In the genomic region with DNA sequence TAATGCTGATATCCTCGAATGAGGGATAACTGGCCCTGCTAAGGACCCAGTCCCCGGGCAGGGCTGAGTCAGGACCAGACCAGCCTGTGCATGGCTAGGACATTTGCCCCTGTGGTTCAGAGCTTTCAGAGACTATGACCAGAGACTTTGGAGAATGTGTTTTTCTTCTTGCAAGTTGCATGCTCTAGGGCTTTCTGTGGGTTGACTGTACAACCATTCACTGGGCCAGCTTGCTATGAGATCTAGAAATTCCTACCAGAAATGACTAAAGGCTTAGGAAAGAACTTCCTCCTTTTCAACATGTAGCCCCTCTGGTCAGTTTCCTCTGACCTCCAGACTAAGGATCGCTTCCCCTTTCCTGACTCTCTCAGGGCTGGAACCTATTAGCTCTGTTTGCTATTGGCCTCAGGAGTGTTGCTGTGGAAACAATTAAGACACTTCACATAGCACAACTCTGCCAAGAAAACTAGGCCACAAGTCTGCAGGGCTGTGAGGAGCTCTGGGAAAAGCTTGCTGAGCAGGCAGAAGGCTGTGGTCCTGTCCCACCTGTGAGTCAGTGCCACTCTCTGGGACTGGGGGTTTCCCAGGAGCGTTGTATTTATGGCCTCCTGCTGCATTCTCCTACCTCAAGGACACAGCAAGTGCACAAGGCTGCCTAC, we compare ENCODE assay signal across 8 cellular contexts. TPM values are rescaled to one million over a fixed set of nuclear protein-coding genes. Genes with fewer than 3 reads are reported as not detected.
DNase-seq lines count a peak whose midpoint lies in the region; ATAC-seq and TF ChIP-seq lines count a peak whose summit lies in the region.

No MANE protein-coding gene starts in this region.

- H3K4me1 ChIP-seq in adipocyte (ENCODE audit: control insufficient read depth, insufficient read depth, low read length) (peaks cover 70% of the 10 kb centered on the region), neural progenitor cell (peaks cover 17% of the 10 kb centered on the region)
- no peaks in the 10 kb centered on the region for H3K4me1 ChIP-seq in CD8-positive, alpha-beta memory T cell (ENCODE audit: insufficient read depth, low read length)

- H2AFZ ChIP-seq in neural progenitor cell (replicated peaks): no peak overlapping the region

- H3K36me3 Mint-ChIP-seq in CD8-positive, alpha-beta memory T cell: peaks cover 9 to 82% (median 26%) of the 10 kb centered on the region in 3 donors
- peaks cover 7% of the 10 kb centered on the region for H3K36me3 Mint-ChIP-seq in neural progenitor cell

- no peaks in the 10 kb centered on the region for H3K9me3 ChIP-seq in adipocyte (ENCODE audit: control insufficient read depth, low read length)
- H3K9me3 ChIP-seq in CD8-positive, alpha-beta memory T cell (ENCODE audit: low read length): no peaks in the 10 kb centered on the region
- H3K9me3 ChIP-seq in neural progenitor cell (ENCODE audit: low read depth): no peaks in the 10 kb centered on the region

- H3K27ac Mint-ChIP-seq in CD8-positive, alpha-beta memory T cell: peak overlapping the region in 1 of 8 donors; percentile 62
- H3K27ac Mint-ChIP-seq in neural progenitor cell: no peak overlapping the region

- H4K20me1 ChIP-seq in neural progenitor cell (ENCODE audit: low read depth): peaks cover 36% of the 10 kb centered on the region

- H3K36me3 ChIP-seq in adipocyte (ENCODE audit: control insufficient read depth, insufficient read depth, low read length, severe bottlenecking): peaks cover 33% of the 10 kb centered on the region
- H3K36me3 ChIP-seq in CD8-positive, alpha-beta memory T cell (ENCODE audit: insufficient read depth, low read length): peaks cover 80% of the 10 kb centered on the region
- H3K36me3 ChIP-seq in neural progenitor cell: no peaks in the 10 kb centered on the region

- H3K79me2 ChIP-seq in neural progenitor cell (ENCODE audit: low read depth): peaks cover 8% of the 10 kb centered on the region

- ATAC-seq in left cardiac atrium (peak; percentile 58 to 70), GM18520 (IDR thresholded peaks at IDR 0.05; ENCODE audit: unreplicated experiment) (no peak)

- H3K9me3 Mint-ChIP-seq in CD8-positive, alpha-beta memory T cell: no peaks in the 10 kb centered on the region
- H3K9me3 Mint-ChIP-seq in neural progenitor cell: no peaks in the 10 kb centered on the region

- TF ChIP-seq CTCF in HFF-Myc (IDR thresholded peaks at IDR 0.05; ENCODE audit: low read depth, low read length, missing control alignments): no peak
- no peak for TF ChIP-seq CTCF in neural progenitor cell (IDR thresholded peaks at IDR 0.05)

- no peaks in the 10 kb centered on the region for H3K27me3 Mint-ChIP-seq in CD8-positive, alpha-beta memory T cell
- H3K27me3 Mint-ChIP-seq in neural progenitor cell (ENCODE audit: insufficient read depth, low read depth): peaks cover 2% of the 10 kb centered on the region

- intact Hi-C loops in left cardiac atrium (cut with DNase I): no loop called here

- no peak overlapping the region for H3K4me2 ChIP-seq in neural progenitor cell

- H3K9ac ChIP-seq in adipocyte (ENCODE audit: low read length): peak overlapping the region; percentile 64
- no peak overlapping the region for H3K9ac ChIP-seq in neural progenitor cell

- H3F3A ChIP-seq in neural progenitor cell (ENCODE audit: low read depth): no peaks in the 10 kb centered on the region

- no peak overlapping the region for H3K27ac ChIP-seq in CD8-positive, alpha-beta memory T cell (ENCODE audit: low read depth, low read length)
- H3K27ac ChIP-seq in neural progenitor cell: no peak overlapping the region

- H3K4me1 Mint-ChIP-seq in CD8-positive, alpha-beta memory T cell: peaks cover 0 to 18% (median 6%) of the 10 kb centered on the region in 3 donors
- peaks cover 16% of the 10 kb centered on the region for H3K4me1 Mint-ChIP-seq in neural progenitor cell

- POLR2A ChIA-PET in CD8-positive, alpha-beta memory T cell (lab: Charles Lee): no interaction called here
- POLR2A ChIA-PET in HEK293T (lab: Yijun Ruan, JAX): no interaction called here

- H3K4me3 Mint-ChIP-seq in CD8-positive, alpha-beta memory T cell: no peak overlapping the region
- H3K4me3 Mint-ChIP-seq in neural progenitor cell: no peak overlapping the region

- DNase-seq in HFF-Myc (ENCODE audit: extremely low read depth, low read depth) (peak; percentile 82), adipocyte (ENCODE audit: low read depth) (peak; percentile 94), left cardiac atrium (peak; percentile 54), skeletal muscle cell (ENCODE audit: low read depth) (peak; percentile 82), HEK293T (ENCODE audit: extremely low spot score) (no peak), neural progenitor cell (ENCODE audit: low spot score) (no peak)
- DNase-seq in CD8-positive, alpha-beta memory T cell: no peak

- CTCF ChIA-PET in CD8-positive, alpha-beta memory T cell (lab: Charles Lee): no interaction called here
- CTCF ChIA-PET in HEK293T (lab: Yijun Ruan, JAX): no interaction called here

- no peak overlapping the region for H3K4me3 ChIP-seq in HFF-Myc (replicated peaks; ENCODE audit: low read depth, low read length)
- peak overlapping the region; percentile 40 for H3K4me3 ChIP-seq in adipocyte (ENCODE audit: low read length)
- H3K4me3 ChIP-seq in skeletal muscle cell (ENCODE audit: low read depth, low read length): no peak overlapping the region
- H3K4me3 ChIP-seq in CD8-positive, alpha-beta memory T cell (ENCODE audit: low read length): no peak overlapping the region
- no peak overlapping the region for H3K4me3 ChIP-seq in neural progenitor cell

- no peaks in the 10 kb centered on the region for H3K27me3 ChIP-seq in adipocyte (replicated peaks; ENCODE audit: control insufficient read depth, insufficient read depth, low read length)
- no peaks in the 10 kb centered on the region for H3K27me3 ChIP-seq in CD8-positive, alpha-beta memory T cell (ENCODE audit: insufficient read depth, low read length, poor library complexity, severe bottlenecking)
- H3K27me3 ChIP-seq in neural progenitor cell: no peaks in the 10 kb centered on the region

TF ChIP-seq in HEK293T, 16 proteins besides CTCF, POLR2A, EP300 and RAD21:
- TF ChIP-seq FOXK2 (IDR thresholded peaks at IDR 0.05) (no peak), CTBP1 (IDR thresholded peaks at IDR 0.05; ENCODE audit: borderline replicate concordance) (no peak), LEF1 (IDR thresholded peaks at IDR 0.05; ENCODE audit: borderline replicate concordance) (no peak), FOXA1 (IDR thresholded peaks at IDR 0.05) (no peak), TARDBP (IDR thresholded peaks at IDR 0.05) (no peak), HDGF (IDR thresholded peaks at IDR 0.05; ENCODE audit: borderline replicate concordance) (no peak), FOXM1 (IDR thresholded peaks at IDR 0.05; ENCODE audit: borderline replicate concordance) (no peak), PKNOX1 (IDR thresholded peaks at IDR 0.05) (no peak), BHLHE40 (IDR thresholded peaks at IDR 0.05; ENCODE audit: borderline replicate concordance) (no peak), ZNF384 (IDR thresholded peaks at IDR 0.05) (no peak), NFRKB (IDR thresholded peaks at IDR 0.05) (no peak), SP1 (IDR thresholded peaks at IDR 0.05) (no peak), L3MBTL2 (conservative IDR thresholded peaks at IDR 0.05) (no peak), ELF4 (IDR thresholded peaks at IDR 0.05) (no peak), SUZ12 (IDR thresholded peaks at IDR 0.05) (no peak), ARNT (IDR thresholded peaks at IDR 0.05) (no peak)
TF ChIP-seq in HEK293T: peak in this region for 0.

RNA-seq across cellular contexts. Expression of gene CRY2, which starts 10.7 kb away (rescaled TPM):
- total RNA-seq in left cardiac atrium: 10 to 100 TPM; 59.2 to 62.9 TPM
- total RNA-seq in CD8-positive, alpha-beta memory T cell: 10 to 100 TPM; 16.6 to 17.8 TPM
- polyA plus RNA-seq in CD8-positive, alpha-beta memory T cell: 27.1 TPM
- 15.8 and 18.7 TPM in 2 replicates for total RNA-seq in neural progenitor cell (ENCODE audit: low replicate concordance)

RNA-seq across cellular contexts. Expression of gene MAPK8IP1, which starts 27.5 kb away (rescaled TPM):
- 1 to 10 TPM; 5.0 to 6.9 TPM for total RNA-seq in left cardiac atrium
- 1 to 10 TPM in 1 of 2 experiments, under 1 TPM in 1; 0.98 to 1.1 TPM for total RNA-seq in CD8-positive, alpha-beta memory T cell
- polyA plus RNA-seq in CD8-positive, alpha-beta memory T cell: 0.23 TPM
- total RNA-seq in neural progenitor cell (ENCODE audit: low replicate concordance): 3.7 and 11.0 TPM in 2 replicates

RNA-seq across cellular contexts. Expression of gene FREY1, which starts 49.1 kb away (rescaled TPM):
- total RNA-seq in left cardiac atrium (under 1 TPM; 0.47 to 0.50 TPM), neural progenitor cell (ENCODE audit: low replicate concordance) (0.99 TPM in 1 of 2 replicates, not detected in the other)
- 1 to 10 TPM; 1.1 to 2.0 TPM for total RNA-seq in CD8-positive, alpha-beta memory T cell
- 0.43 TPM for polyA plus RNA-seq in CD8-positive, alpha-beta memory T cell

RNA-seq across cellular contexts. Expression of gene SLC35C1, which starts 53.0 kb away (rescaled TPM):
- 10 to 100 TPM; 12.4 to 13.3 TPM for total RNA-seq in left cardiac atrium
- 10 to 100 TPM; 17.7 to 18.1 TPM for total RNA-seq in CD8-positive, alpha-beta memory T cell
- polyA plus RNA-seq in CD8-positive, alpha-beta memory T cell: 22.4 TPM
- total RNA-seq in neural progenitor cell (ENCODE audit: low replicate concordance): 1.3 and 3.2 TPM in 2 replicates

RNA-seq across cellular contexts. Expression of gene PEX16, which starts 59.7 kb away (rescaled TPM):
- total RNA-seq in left cardiac atrium: 10 to 100 TPM; 13.6 to 18.4 TPM
- total RNA-seq in CD8-positive, alpha-beta memory T cell: 10 to 100 TPM; 35.1 to 43.2 TPM
- polyA plus RNA-seq in CD8-positive, alpha-beta memory T cell: 63.4 TPM
- 11.6 and 26.5 TPM in 2 replicates for total RNA-seq in neural progenitor cell (ENCODE audit: low replicate concordance)

Comparison
In these comparisons a context has a peak if more than half of its experiments do, and no peak if none do; other contexts are left out.
1. DNase-seq: peak in HFF-Myc (single experiment), adipocyte (single experiment), left cardiac atrium (single experiment) and skeletal muscle cell (single experiment); none in CD8-positive, alpha-beta memory T cell (0 of 5), HEK293T (single experiment) and neural progenitor cell (single experiment).